8 cellular contexts compared by ENCODE assay signal in the genomic region with DNA sequence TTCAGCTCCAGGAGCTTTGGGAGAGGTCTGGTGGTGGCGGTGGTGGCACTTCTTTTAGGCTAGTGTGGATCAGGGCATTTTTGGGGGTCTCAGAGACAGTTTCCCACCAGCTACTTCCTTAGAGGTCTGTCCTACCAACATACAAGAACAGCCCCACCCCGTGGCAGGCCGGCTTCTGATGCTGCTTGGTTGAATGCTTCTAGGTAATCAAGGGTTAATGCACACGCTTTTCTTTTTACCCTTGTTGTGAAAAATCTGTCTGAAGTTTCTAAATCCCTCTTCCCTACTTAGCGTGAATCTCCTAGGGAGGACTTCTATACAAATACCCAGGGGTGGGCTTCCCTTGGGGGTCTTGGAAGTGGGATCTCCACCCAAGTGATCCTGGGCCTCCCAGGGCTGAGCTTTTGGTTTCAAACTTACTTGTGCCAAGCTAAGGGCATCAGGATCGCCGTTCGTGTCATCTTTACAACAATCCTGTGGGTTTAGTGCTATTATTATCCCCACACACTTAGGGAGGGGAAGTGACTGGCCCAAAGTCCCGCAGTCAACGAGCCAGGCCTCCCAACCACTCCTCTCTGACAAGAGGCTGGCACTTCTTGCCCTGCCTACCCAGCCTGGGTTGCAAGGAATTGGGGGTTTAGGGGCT. TPM values are rescaled to one million over a fixed set of nuclear protein-coding genes. Genes with fewer than 3 reads are reported as not detected.
DNase-seq lines count a peak whose midpoint lies in the region; ATAC-seq, FAIRE-seq and TF ChIP-seq lines count a peak whose summit lies in the region.

No MANE protein-coding gene starts in this region.

- peak; percentile 39 for TF ChIP-seq CTCF in PC-3 (conservative IDR thresholded peaks at IDR 0.05; ENCODE audit: low read depth, low read length)
- no peak for TF ChIP-seq CTCF in endothelial cell of umbilical vein (IDR thresholded peaks at IDR 0.05; ENCODE audit: extremely low read depth in 1 of 2, insufficient read depth in 1 of 2, low read depth in 1 of 2, low read length in 2 of 2)
- no peak for TF ChIP-seq CTCF in spleen (IDR thresholded peaks at IDR 0.05 in 8 of 11, conservative IDR thresholded peaks at IDR 0.05 in 3 of 11)

- H4K20me1 ChIP-seq in PC-3 (ENCODE audit: low read length): no peaks in the 10 kb centered on the region
- no peaks in the 10 kb centered on the region for H4K20me1 ChIP-seq in endothelial cell of umbilical vein (replicated peaks; ENCODE audit: control insufficient read depth, extremely low read depth, insufficient read depth, low read length)

- peak overlapping the region; percentile 86 for H3K4me2 ChIP-seq in PC-3 (ENCODE audit: low read length)
- no peak overlapping the region for H3K4me2 ChIP-seq in endothelial cell of umbilical vein (ENCODE audit: insufficient read depth, low read length)

- dilution Hi-C loops in endothelial cell of umbilical vein (cut with MboI; ENCODE audit: extremely low pct_ligation_motif_present, low sequenced_read_pairs): no loop called here

- in situ Hi-C loops in ACHN (cut with HindIII; ENCODE audit: low pct_ligation_motif_present, low pct_unique_long_range_greater_than_20kb, low sequenced_read_pairs): no loop called here

- no peaks in the 10 kb centered on the region for H3K9me1 ChIP-seq in endothelial cell of umbilical vein (replicated peaks; ENCODE audit: control insufficient read depth, extremely low read depth, insufficient read depth, low read length)

- 24 to 40% (median 26%) methylated on average over 10 of the region's 10 CpGs for WGBS in spleen, 5 donors

- H3K9me2 ChIP-seq in PC-3 (replicated peaks; ENCODE audit: low read length): no peaks in the 10 kb centered on the region

- H3K4me3 Mint-ChIP-seq in activated CD4-positive, alpha-beta T cell treated with anti-CD3 and anti-CD28 coated beads, Interleukin-2, amount 10 ng/mL, durations not matched to agents 24 days and 14 days: no peak overlapping the region

- H3K27ac ChIP-seq in PC-3 (ENCODE audit: low read length): no peak overlapping the region
- H3K27ac ChIP-seq in endothelial cell of umbilical vein (ENCODE audit: insufficient read depth, low read depth, low read length): no peak overlapping the region
- H3K27ac ChIP-seq in spleen: peak overlapping the region in 6 of 8 donors; percentile 20 to 97 (median 92)

- H3K27me3 ChIP-seq in PC-3 (ENCODE audit: low read length) (no peaks in the 10 kb centered on the region), endothelial cell of umbilical vein (ENCODE audit: control insufficient read depth in 2 of 2, insufficient read depth in 2 of 2, low read length in 2 of 2) (peaks cover 0 to 5% of the 10 kb centered on the region in 2 experiments), spleen (replicated peaks in 1 of 7) (peaks cover 0 to 19% (median 0%) of the 10 kb centered on the region in 7 donors)

- no peaks in the 10 kb centered on the region for H3K36me3 ChIP-seq in PC-3 (ENCODE audit: low read depth, low read length)
- H3K36me3 ChIP-seq in endothelial cell of umbilical vein (ENCODE audit: control insufficient read depth in 2 of 2, extremely low read depth in 1 of 2, insufficient read depth in 2 of 2, low read length in 2 of 2): no peaks in the 10 kb centered on the region
- H3K36me3 ChIP-seq in spleen: no peaks in the 10 kb centered on the region

- peak overlapping the region; percentile 67 for H2AFZ ChIP-seq in PC-3 (ENCODE audit: low read length)
- H2AFZ ChIP-seq in endothelial cell of umbilical vein (ENCODE audit: low read depth, low read length): no peak overlapping the region

- peaks cover 23% of the 10 kb centered on the region for H3K27me3 Mint-ChIP-seq in activated CD4-positive, alpha-beta T cell treated with anti-CD3 and anti-CD28 coated beads, Interleukin-2, amount 10 ng/mL, durations not matched to agents 24 days and 14 days

- H3F3A ChIP-seq in PC-3 (ENCODE audit: low read length, unreplicated experiment): no peaks in the 10 kb centered on the region

- H3K4me1 ChIP-seq in PC-3 (ENCODE audit: insufficient read depth, low read length): peaks cover 11% of the 10 kb centered on the region
- peaks cover 10% of the 10 kb centered on the region for H3K4me1 ChIP-seq in endothelial cell of umbilical vein (ENCODE audit: control insufficient read depth, extremely low read depth, insufficient read depth, low read length)
- H3K4me1 ChIP-seq in spleen: peaks cover 39 to 94% (median 84%) of the 10 kb centered on the region in 6 donors

- peaks cover 26% of the 10 kb centered on the region for H3K4me1 Mint-ChIP-seq in activated CD4-positive, alpha-beta T cell treated with anti-CD3 and anti-CD28 coated beads, Interleukin-2, amount 10 ng/mL, durations not matched to agents 24 days and 14 days

- peak; percentile 8 for FAIRE-seq in endothelial cell of umbilical vein (lab: Jason Lieb, UNC)

- TF ChIP-seq POLR2A in endothelial cell of umbilical vein (IDR thresholded peaks at IDR 0.05; ENCODE audit: low read depth, low read length): no peak
- TF ChIP-seq POLR2A in spleen (IDR thresholded peaks at IDR 0.05): no peak

- BruUV-seq in PC-3 (replicated peaks; lab: Mats Ljungman, UMichigan) (no TSS peak), endothelial cell of umbilical vein (replicated peaks; lab: Mats Ljungman, UMichigan) (no TSS peak)

- no peak for ATAC-seq in PC-3

- no peak overlapping the region for H3K27ac Mint-ChIP-seq in activated CD4-positive, alpha-beta T cell treated with anti-CD3 and anti-CD28 coated beads, Interleukin-2, amount 10 ng/mL, durations not matched to agents 24 days and 14 days

- intact Hi-C loops in PC-3 (cut with micrococcal nuclease) (loop anchor here (5.0 kb wide), 1 partner anchor 74 kb away; no protein-coding TSS in a partner anchor), endothelial cell of umbilical vein (cut with micrococcal nuclease) (no loop called here), spleen (cut with DNase I; ENCODE audit: low total_unique reads) (no loop called here)
- intact Hi-C loops in activated CD4-positive, alpha-beta T cell treated with anti-CD3 and anti-CD28 coated beads, Interleukin-2, amount 10 ng/mL, durations not matched to agents 24 days and 14 days (cut with micrococcal nuclease): loop anchor here (10.0 kb wide), 2 partner anchors 176 to 474 kb away; partner anchors contain the start of genes ALKBH4, CUX1 and LRWD1

- peak; percentile 62 for DNase-seq in SIG-M5 treated with dmso at 0.1 percent for 504 hours (lab: John Stamatoyannopoulos, UW; ENCODE audit: unreplicated experiment)
- DNase-seq in SIG-M5 (lab: John Stamatoyannopoulos, UW): no peak
- peak; percentile 13 for DNase-seq in PC-3
- no peak for DNase-seq in endothelial cell of umbilical vein (ENCODE audit: low read depth, low spot score)
- DNase-seq in spleen: no peak
- DNase-seq in ACHN: no peak
- DNase-seq in A172 (ENCODE audit: low spot score): no peak
- no peak for DNase-seq in activated CD4-positive, alpha-beta T cell treated with anti-CD3 and anti-CD28 coated beads, Interleukin-2, amount 10 ng/mL, durations not matched to agents 24 days and 14 days

- H3K9me3 ChIP-seq in PC-3 (ENCODE audit: low read length) (no peaks in the 10 kb centered on the region), endothelial cell of umbilical vein (replicated peaks; ENCODE audit: control insufficient read depth, insufficient read depth, low read length) (no peaks in the 10 kb centered on the region), spleen (no peaks in the 10 kb centered on the region)

- no peak overlapping the region for H3K9ac ChIP-seq in PC-3 (ENCODE audit: low read length)
- H3K9ac ChIP-seq in endothelial cell of umbilical vein (replicated peaks; ENCODE audit: extremely low read depth, insufficient read depth, low read length): no peak overlapping the region

- CTCF ChIA-PET in PC-3 (lab: Charles Lee): interaction anchor here (0.6 kb wide), 1 partner anchor 745 kb away, joined by 4 read pairs; no protein-coding TSS in a partner anchor
- CTCF ChIA-PET in endothelial cell of umbilical vein (lab: Charles Lee): interaction anchor here (0.5 to 2.9 kb wide), 5 partner anchors 9 to 745 kb away, joined by 3 to 10 read pairs (median 4); no protein-coding TSS in a partner anchor

- no peaks in the 10 kb centered on the region for H3K9me3 Mint-ChIP-seq in activated CD4-positive, alpha-beta T cell treated with anti-CD3 and anti-CD28 coated beads, Interleukin-2, amount 10 ng/mL, durations not matched to agents 24 days and 14 days

- peak overlapping the region; percentile 72 for H3K4me3 ChIP-seq in PC-3 (ENCODE audit: low read length)
- no peak overlapping the region for H3K4me3 ChIP-seq in endothelial cell of umbilical vein (replicated peaks in 1 of 3; ENCODE audit: insufficient read depth in 1 of 3, low read depth in 1 of 3, low read length in 3 of 3)
- peak overlapping the region in 7 of 8 donors; percentile 68 to 96 (median 90) for H3K4me3 ChIP-seq in spleen

- POLR2A ChIA-PET in PC-3 (lab: Charles Lee; ENCODE audit: unreplicated experiment) (no interaction called here), endothelial cell of umbilical vein (lab: Charles Lee) (no interaction called here)

- H3K36me3 Mint-ChIP-seq in activated CD4-positive, alpha-beta T cell treated with anti-CD3 and anti-CD28 coated beads, Interleukin-2, amount 10 ng/mL, durations not matched to agents 24 days and 14 days (ENCODE audit: low read depth): no peaks in the 10 kb centered on the region

- H3K79me2 ChIP-seq in PC-3 (ENCODE audit: low read length): no peaks in the 10 kb centered on the region
- no peaks in the 10 kb centered on the region for H3K79me2 ChIP-seq in endothelial cell of umbilical vein (ENCODE audit: control insufficient read depth, insufficient read depth, low read length)

TF ChIP-seq in endothelial cell of umbilical vein, 7 proteins besides CTCF, POLR2A, EP300 and RAD21 (continues in another document):
- TF ChIP-seq POLR2AphosphoS5 (IDR thresholded peaks at IDR 0.05; ENCODE audit: insufficient read depth, low read depth, low read length): no peak
- TF ChIP-seq MYC (IDR thresholded peaks at IDR 0.05; ENCODE audit: low read depth, low read length): no peak
- TF ChIP-seq JUN (IDR thresholded peaks at IDR 0.05; ENCODE audit: borderline replicate concordance, insufficient read depth, insufficient read length, low read depth): no peak

RNA-seq across cellular contexts. Expression of gene SH2B2, which starts 1.7 kb away (rescaled TPM):
- total RNA-seq in PC-3 (2014; rRNA removed): 8.8 and 10.7 TPM in 2 replicates
- 0.25 and 0.73 TPM in 2 replicates for total RNA-seq in endothelial cell of umbilical vein
- 0.69 and 1.1 TPM in 2 replicates for polyA plus RNA-seq in endothelial cell of umbilical vein
- polyA plus RNA-seq in endothelial cell of umbilical vein (2011; cell fraction: cytosol; rRNA removed): 0.35 and 0.51 TPM in 2 replicates
- polyA plus RNA-seq in endothelial cell of umbilical vein (2011; cell fraction: nucleus; rRNA removed): 0.28 and 0.62 TPM in 2 replicates
- polyA plus RNA-seq in endothelial cell of umbilical vein (2012): 0.95 and 1.0 TPM in 2 replicates
- 0.17 TPM in 1 of 2 replicates, not detected in the other for polyA minus RNA-seq in endothelial cell of umbilical vein
- polyA minus RNA-seq in endothelial cell of umbilical vein (2011; cell fraction: cytosol; rRNA and poly(A)+ RNA removed): 3.5 TPM
- 0.19 and 0.82 TPM in 2 replicates for polyA minus RNA-seq in endothelial cell of umbilical vein (2011; cell fraction: nucleus; rRNA and poly(A)+ RNA removed)
- total RNA-seq in spleen: 10 to 100 TPM; 23.2 to 36.9 (median 29.4) TPM
- 10 to 100 TPM; 13.4 to 31.2 (median 15.5) TPM for polyA plus RNA-seq in spleen
- total RNA-seq in A172 (2014; rRNA removed; shearing (Covaris generic)): 2.0 and 2.5 TPM in 2 replicates
- 2.9 and 3.1 TPM in 2 replicates for total RNA-seq in activated CD4-positive, alpha-beta T cell treated with anti-CD3 and anti-CD28 coated beads, Interleukin-2, amount 10 ng/mL, durations not matched to agents 24 days and 14 days

Comparison
In these comparisons a context has a peak if more than half of its experiments do, and no peak if none do; other contexts are left out.
1. DNase-seq: peak in SIG-M5 treated with dmso at 0.1 percent for 504 hours (single experiment) and PC-3 (single experiment); none in SIG-M5 (single experiment), endothelial cell of umbilical vein (single experiment), spleen (single experiment), ACHN (single experiment), A172 (single experiment) and activated CD4-positive, alpha-beta T cell treated with anti-CD3 and anti-CD28 coated beads, Interleukin-2, amount 10 ng/mL, durations not matched to agents 24 days and 14 days (single experiment).
2. H3K27ac ChIP-seq: peak in spleen (6 of 8); none in PC-3 (single experiment) and endothelial cell of umbilical vein (single experiment).
3. H3K4me3 ChIP-seq: peak in PC-3 (single experiment) and spleen (7 of 8); none in endothelial cell of umbilical vein (0 of 3).
4. intact Hi-C loops: an anchor here in PC-3 (5.0 kb wide) and activated CD4-positive, alpha-beta T cell treated with anti-CD3 and anti-CD28 coated beads, Interleukin-2, amount 10 ng/mL, durations not matched to agents 24 days and 14 days (10.0 kb wide); none called in endothelial cell of umbilical vein and spleen.